In genomic region chr5:98769256-98770157, GRCh38 we compare ENCODE assay signal across 8 cellular contexts. TPM values are rescaled to one million over a fixed set of nuclear protein-coding genes. Genes with fewer than 3 reads are reported as not detected.
DNase-seq lines count a peak whose midpoint lies in the region; ATAC-seq and TF ChIP-seq lines count a peak whose summit lies in the region.

No MANE protein-coding gene starts in this region.

- DNase-seq in NCI-H2029 (lab: John Stamatoyannopoulos, UW) (peak; percentile 24), NCI-H2029 treated with DMSO at 0.1 percent for 48 hours (lab: John Stamatoyannopoulos, UW) (no peak), NCI-H345 (lab: John Stamatoyannopoulos, UW) (peak; percentile 83), glutamatergic neuron (peak; percentile 65), omental fat pad (ENCODE audit: low spot score) (peak; percentile 34)
- DNase-seq in activated naive CD4-positive, alpha-beta T cell treated with anti-CD3 and anti-CD28 coated beads, Interleukin-2, amount 50 U/mL, for 16 hours = peak; percentile 46

- no peaks in the 10 kb centered on the region for H3K36me3 Mint-ChIP-seq in glutamatergic neuron (ENCODE audit: unreplicated experiment)

- H3K4me3 Mint-ChIP-seq in glutamatergic neuron (ENCODE audit: unreplicated experiment) = peak overlapping the region; percentile 98

- H3K9me3 Mint-ChIP-seq in glutamatergic neuron (ENCODE audit: unreplicated experiment) = peaks cover 33% of the 10 kb centered on the region

- ATAC-seq in omental fat pad (ENCODE audit: low FRiP score) (no peak), GM18909 (IDR thresholded peaks at IDR 0.05; ENCODE audit: poor library complexity, unreplicated experiment) (no peak), HG03095 (IDR thresholded peaks at IDR 0.05; ENCODE audit: unreplicated experiment) (no peak)

- peaks cover 10% of the 10 kb centered on the region for H3K4me1 Mint-ChIP-seq in glutamatergic neuron (ENCODE audit: low read depth, unreplicated experiment)

- TF ChIP-seq CTCF in glutamatergic neuron (IDR thresholded peaks at IDR 0.05; ENCODE audit: partially characterized antibody, unreplicated experiment) = peak; percentile 83
- TF ChIP-seq CTCF in omental fat pad (IDR thresholded peaks at IDR 0.05) = no peak

- peaks cover 19% of the 10 kb centered on the region for H3K27me3 Mint-ChIP-seq in glutamatergic neuron (ENCODE audit: unreplicated experiment)

- peak overlapping the region; percentile 96 for H3K27ac Mint-ChIP-seq in glutamatergic neuron (ENCODE audit: unreplicated experiment)

RNA-seq across cellular contexts. Expression of gene RGMB, which starts 4.0 kb away (rescaled TPM):
- 95.9 TPM for total RNA-seq in glutamatergic neuron (ENCODE audit: unreplicated experiment)
- total RNA-seq in omental fat pad = 10 to 100 TPM; 15.0 to 28.5 (median 21.3) TPM
